ENCODE assay signal across 9 cellular contexts in the genomic region with DNA sequence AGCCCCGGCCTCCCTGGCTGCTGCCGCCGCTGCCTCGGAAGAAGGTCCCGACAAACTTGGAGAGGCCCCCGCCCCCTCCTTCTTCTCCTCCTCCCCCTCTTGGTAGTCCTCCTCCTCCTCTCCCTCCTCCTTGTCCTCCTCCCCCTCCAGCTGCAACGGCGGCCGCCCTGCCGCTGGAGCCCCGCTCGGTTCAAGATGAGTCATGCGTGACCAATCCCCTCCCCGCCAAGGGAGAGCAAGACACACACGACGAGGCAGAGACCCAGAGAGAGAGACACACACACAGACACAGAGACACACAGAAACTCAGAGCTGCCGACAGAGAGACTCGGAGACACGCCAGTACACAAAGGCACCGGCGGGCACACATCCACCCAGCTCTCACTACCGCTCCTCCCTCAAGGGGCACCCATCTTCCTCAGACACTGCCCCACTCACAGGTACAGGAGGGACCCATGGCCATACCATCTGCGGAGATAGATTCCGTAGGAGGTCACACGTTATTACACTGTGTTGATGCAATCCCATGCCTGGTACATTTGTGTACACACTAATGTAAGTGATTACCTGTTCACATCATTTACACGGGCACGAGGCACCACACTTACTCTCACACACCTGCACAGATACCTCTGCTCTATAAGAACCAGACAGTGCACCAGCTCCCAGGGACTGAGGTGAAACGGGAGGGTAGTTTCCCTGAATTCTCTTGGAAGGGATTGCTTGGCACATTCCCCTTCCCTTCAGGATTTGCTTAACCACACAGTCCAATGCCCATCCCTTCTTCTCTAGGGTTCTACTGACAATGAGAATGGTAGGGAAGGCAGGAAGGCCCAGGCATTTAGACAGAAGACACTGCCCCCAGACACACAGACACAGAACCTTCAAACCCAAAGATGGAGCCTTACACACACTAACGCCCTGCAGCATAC.
DNase-seq lines count a peak whose midpoint lies in the region; ATAC-seq and TF ChIP-seq lines count a peak whose summit lies in the region.
"Had no signal": no experiment of that assay in that cellular context is flagged by ENCODE, and none has a peak within 500 bp of the region (broad histone marks: within the 10 kb centered on the region; RNA-seq: fewer than 3 reads in every experiment).

Gene LHX6 (minus strand): TSS at position 52 of the 932 bp plus-strand sequence. CDS start 217 bp downstream, outside the sequence.

- peaks cover 0 to 77% of the 10 kb centered on the region in 2 donors for H3K27me3 ChIP-seq in tibial artery

- CTCF ChIA-PET in HEK293T (lab: Yijun Ruan, JAX) = no interaction called here

- POLR2A ChIA-PET in HEK293T (lab: Yijun Ruan, JAX) = no interaction called here

- intact Hi-C loops in tibial artery (cut with DNase I; ENCODE audit: low total_unique reads) = no loop called here

- no peaks in the 10 kb centered on the region for H3K36me3 ChIP-seq in tibial artery

- no peak for ATAC-seq in GM18517 (IDR thresholded peaks at IDR 0.05; ENCODE audit: unreplicated experiment)

- DNase-seq in NCI-H82 (lab: John Stamatoyannopoulos, UW) (peak; percentile 31), NCI-H82 treated with DMSO at 0.1 percent for 48 hours (lab: John Stamatoyannopoulos, UW; ENCODE audit: unreplicated experiment) (no peak), astrocyte of the cerebellum (ENCODE audit: low read depth) (no peak), kidney tubule cell (ENCODE audit: low spot score) (peak; percentile 48), tibial artery (no peak), HEK293T (ENCODE audit: extremely low spot score) (no peak)
- DNase-seq in stimulated activated CD4-positive, alpha-beta T cell treated with anti-CD3 and anti-CD28 coated beads, Interleukin-1b, Interleukin-23, amount 100 ng/mL, for 48 hours = no peak
- DNase-seq: DND-41 had no signal

- H3K4me3 ChIP-seq in astrocyte of the cerebellum (ENCODE audit: low read depth, low read length) (peak within 1 kb of the TSS; percentile 15), tibial artery (peak within 1 kb of the TSS; percentile 34 to 46)

- H3K4me1 ChIP-seq in tibial artery = peaks cover 0 to 37% (median 28%) of the 10 kb centered on the region in 4 donors

- in situ Hi-C loops in astrocyte of the cerebellum (cut with HindIII; ENCODE audit: low sequenced_read_pairs) = loop anchor here (25.0 kb wide), 1 partner anchor 108 kb away; no protein-coding TSS in a partner anchor

- H3K9me3 ChIP-seq in tibial artery = no peaks in the 10 kb centered on the region

- TF ChIP-seq CTCF in astrocyte of the cerebellum (IDR thresholded peaks at IDR 0.05; ENCODE audit: low read depth, low read length, missing control alignments) = no peak
- TF ChIP-seq CTCF in tibial artery (IDR thresholded peaks at IDR 0.05) = no peak

- H3K27ac ChIP-seq in tibial artery = no peak within 1 kb of the TSS

TF ChIP-seq in HEK293T, 16 proteins besides CTCF, POLR2A, EP300 and RAD21:
- TF ChIP-seq ZNF384 (IDR thresholded peaks at IDR 0.05) (no peak), ELF4 (IDR thresholded peaks at IDR 0.05) (no peak), BHLHE40 (IDR thresholded peaks at IDR 0.05; ENCODE audit: borderline replicate concordance) (no peak), LEF1 (IDR thresholded peaks at IDR 0.05; ENCODE audit: borderline replicate concordance) (no peak), CTBP1 (IDR thresholded peaks at IDR 0.05; ENCODE audit: borderline replicate concordance) (no peak), ARNT (IDR thresholded peaks at IDR 0.05) (no peak), FOXM1 (IDR thresholded peaks at IDR 0.05; ENCODE audit: borderline replicate concordance) (no peak), TARDBP (IDR thresholded peaks at IDR 0.05) (no peak), SP1 (IDR thresholded peaks at IDR 0.05) (no peak), FOXA1 (IDR thresholded peaks at IDR 0.05) (no peak), SUZ12 (IDR thresholded peaks at IDR 0.05) (no peak), HDGF (IDR thresholded peaks at IDR 0.05; ENCODE audit: borderline replicate concordance) (no peak), L3MBTL2 (conservative IDR thresholded peaks at IDR 0.05) (no peak), FOXK2 (IDR thresholded peaks at IDR 0.05) (no peak)
- TF ChIP-seq, protein P1, sequence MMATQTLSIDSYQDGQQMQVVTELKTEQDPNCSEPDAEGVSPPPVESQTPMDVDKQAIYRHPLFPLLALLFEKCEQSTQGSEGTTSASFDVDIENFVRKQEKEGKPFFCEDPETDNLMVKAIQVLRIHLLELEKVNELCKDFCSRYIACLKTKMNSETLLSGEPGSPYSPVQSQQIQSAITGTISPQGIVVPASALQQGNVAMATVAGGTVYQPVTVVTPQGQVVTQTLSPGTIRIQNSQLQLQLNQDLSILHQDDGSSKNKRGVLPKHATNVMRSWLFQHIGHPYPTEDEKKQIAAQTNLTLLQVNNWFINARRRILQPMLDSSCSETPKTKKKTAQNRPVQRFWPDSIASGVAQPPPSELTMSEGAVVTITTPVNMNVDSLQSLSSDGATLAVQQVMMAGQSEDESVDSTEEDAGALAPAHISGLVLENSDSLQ (IDR thresholded peaks at IDR 0.05) = no peak

Comparison
In these comparisons a context has a peak if more than half of its experiments do, and no peak if none do; other contexts are left out.
1. DNase-seq: peak in NCI-H82 (single experiment) and kidney tubule cell (single experiment); none in NCI-H82 treated with DMSO at 0.1 percent for 48 hours (single experiment), astrocyte of the cerebellum (single experiment), tibial artery (0 of 2), HEK293T (single experiment) and stimulated activated CD4-positive, alpha-beta T cell treated with anti-CD3 and anti-CD28 coated beads, Interleukin-1b, Interleukin-23, amount 100 ng/mL, for 48 hours (single experiment).